8 cellular contexts compared by ENCODE assay signal in genomic region chr14:77320238-77320935, GRCh38. TPM values are rescaled to one million over a fixed set of nuclear protein-coding genes. Genes with fewer than 3 reads are reported as not detected.
DNase-seq lines count a peak whose midpoint lies in the region; ATAC-seq and TF ChIP-seq lines count a peak whose summit lies in the region.

A gene with protein sequence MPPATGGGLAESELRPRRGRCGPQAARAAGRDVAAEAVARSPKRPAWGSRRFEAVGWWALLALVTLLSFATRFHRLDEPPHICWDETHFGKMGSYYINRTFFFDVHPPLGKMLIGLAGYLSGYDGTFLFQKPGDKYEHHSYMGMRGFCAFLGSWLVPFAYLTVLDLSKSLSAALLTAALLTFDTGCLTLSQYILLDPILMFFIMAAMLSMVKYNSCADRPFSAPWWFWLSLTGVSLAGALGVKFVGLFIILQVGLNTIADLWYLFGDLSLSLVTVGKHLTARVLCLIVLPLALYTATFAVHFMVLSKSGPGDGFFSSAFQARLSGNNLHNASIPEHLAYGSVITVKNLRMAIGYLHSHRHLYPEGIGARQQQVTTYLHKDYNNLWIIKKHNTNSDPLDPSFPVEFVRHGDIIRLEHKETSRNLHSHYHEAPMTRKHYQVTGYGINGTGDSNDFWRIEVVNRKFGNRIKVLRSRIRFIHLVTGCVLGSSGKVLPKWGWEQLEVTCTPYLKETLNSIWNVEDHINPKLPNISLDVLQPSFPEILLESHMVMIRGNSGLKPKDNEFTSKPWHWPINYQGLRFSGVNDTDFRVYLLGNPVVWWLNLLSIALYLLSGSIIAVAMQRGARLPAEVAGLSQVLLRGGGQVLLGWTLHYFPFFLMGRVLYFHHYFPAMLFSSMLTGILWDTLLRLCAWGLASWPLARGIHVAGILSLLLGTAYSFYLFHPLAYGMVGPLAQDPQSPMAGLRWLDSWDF (minus strand): TSS chr14:77320883. CDS start chr14:77320681, 202 bp downstream.

- DNase-seq in DMS53 treated with DMSO at 0.1 percent for 48 hours (lab: John Stamatoyannopoulos, UW; ENCODE audit: unreplicated experiment), result peak; percentile 56
- DNase-seq in Jurkat, Clone E6-1 (ENCODE audit: low read depth, low spot score), result peak; percentile 82
- DNase-seq in activated T-cell treated with anti-CD3 and anti-CD28 coated beads, Interleukin-2, amount 50 U/mL, for 48 hours, result peak; percentile 94 to 95
- DNase-seq in stimulated activated CD8-positive, alpha-beta memory T cell treated with anti-CD3 and anti-CD28 coated beads, Interleukin-7, amount 100 ng/mL, for 48 hours (ENCODE audit: extremely low read depth in 1 of 2, low read depth in 1 of 2), result peak; percentile 81 to 86

- peak within 1 kb of the TSS; percentile 77 for H3K4me3 ChIP-seq in Jurkat, Clone E6-1 (ENCODE audit: low read length)
- peak within 1 kb of the TSS; percentile 68 to 98 for H3K4me3 ChIP-seq in muscle layer of duodenum (ENCODE audit: low read depth in 1 of 2, low read length in 2 of 2)

- H3K27ac ChIP-seq in muscle layer of duodenum (ENCODE audit: low read length), result peak within 1 kb of the TSS; percentile 90

- peaks cover 4 to 11% of the 10 kb centered on the region in 2 donors for H3K4me1 ChIP-seq in muscle layer of duodenum (ENCODE audit: control insufficient read depth in 1 of 2, insufficient read depth in 2 of 2, low read length in 2 of 2)

- H3K27me3 ChIP-seq in muscle layer of duodenum (ENCODE audit: low read depth, low read length), result no peaks in the 10 kb centered on the region

- peaks cover 0 to 10% of the 10 kb centered on the region in 2 donors for H3K36me3 ChIP-seq in muscle layer of duodenum (ENCODE audit: control insufficient read depth in 1 of 2, insufficient read depth in 2 of 2, low read length in 2 of 2)

- no peaks in the 10 kb centered on the region for H3K9me3 ChIP-seq in muscle layer of duodenum (ENCODE audit: control insufficient read depth in 1 of 2, low read length in 2 of 2)

- ATAC-seq in GM21576 (IDR thresholded peaks at IDR 0.05; ENCODE audit: unreplicated experiment) (peak; percentile 66), esophagus mucosa (peak; percentile 81)

TF ChIP-seq in PFSK-1, 5 proteins besides CTCF, POLR2A, EP300 and RAD21:
- peak; percentile 18; the same call in 1 of the 2 replicates for TF ChIP-seq SIN3A (IDR thresholded peaks at IDR 0.05; ENCODE audit: borderline replicate concordance, insufficient read depth, low read length)
- TF ChIP-seq FOXP2 (optimal IDR thresholded peaks at IDR 0.05; ENCODE audit: borderline replicate concordance, extremely low read depth, extremely low read length, insufficient read depth), result no peak
- no peak for TF ChIP-seq TAF1 (IDR thresholded peaks at IDR 0.05; ENCODE audit: borderline replicate concordance, insufficient read depth, low read length)

RNA-seq across cellular contexts. Expression of the gene that starts here (rescaled TPM):
- 18.6 TPM for polyA plus RNA-seq in Jurkat, Clone E6-1 (2012; ENCODE audit: insufficient read depth, insufficient read length)
- polyA plus RNA-seq in PFSK-1 (2012; ENCODE audit: insufficient read length, low read depth), result 37.4 TPM
- 11.2 TPM for total RNA-seq in esophagus mucosa

Comparison
In these comparisons a context has a peak if more than half of its experiments do, and no peak if none do; other contexts are left out.
1. Peak in every context shown above with its lines: DNase-seq, ATAC-seq, H3K4me3 ChIP-seq and H3K27ac ChIP-seq.